In genomic region chr7:140594131-140594691, GRCh38 we compare ENCODE assay signal across 16 cellular contexts. TPM values are rescaled to one million over a fixed set of nuclear protein-coding genes. Genes with fewer than 3 reads are reported as not detected.
A peak's percentile ranks its signal among the peaks of the same experiment; 100 is the strongest.
DNase-seq lines count a peak whose midpoint lies in the region; ATAC-seq and TF ChIP-seq lines count a peak whose summit lies in the region.
"Had no signal": no experiment of that assay in that cellular context is flagged by ENCODE, and none has a peak within 500 bp of the region (broad histone marks: within the 10 kb centered on the region; RNA-seq: fewer than 3 reads in every experiment).

No MANE protein-coding gene starts in this region.

- no peaks in the 10 kb centered on the region for H3K36me3 Mint-ChIP-seq in WTC11
- H3K36me3 Mint-ChIP-seq in neural crest cell (ENCODE audit: low read depth): peaks cover 2% of the 10 kb centered on the region
- H3K36me3 Mint-ChIP-seq: CD14-positive monocyte had no signal

- no peaks in the 10 kb centered on the region for H3K27me3 ChIP-seq in foreskin keratinocyte

- no peak for ATAC-seq in WTC11
- ATAC-seq in left ventricle myocardium superior: peak; percentile 53
- no peak for ATAC-seq in HG03442 (IDR thresholded peaks at IDR 0.05; ENCODE audit: unreplicated experiment)
- no peak for ATAC-seq in GM21381 (IDR thresholded peaks at IDR 0.05; ENCODE audit: unreplicated experiment)
- no peak for ATAC-seq in foreskin keratinocyte
- ATAC-seq: A549, GM23338 had no signal

- POLR2A ChIA-PET in WTC11 (lab: Charles Lee): no interaction called here

- H3K4me1 ChIP-seq in foreskin keratinocyte: no peaks in the 10 kb centered on the region

- intact Hi-C loops in left ventricle myocardium superior (cut with micrococcal nuclease): no loop called here

- no peak overlapping the region for H3K4me3 Mint-ChIP-seq in WTC11
- no peak overlapping the region for H3K4me3 Mint-ChIP-seq in neural crest cell
- H3K4me3 Mint-ChIP-seq: GM23338 had no signal

- H3K4me1 Mint-ChIP-seq in WTC11: peaks cover 14% of the 10 kb centered on the region
- H3K4me1 Mint-ChIP-seq in neural crest cell: no peaks in the 10 kb centered on the region
- H3K4me1 Mint-ChIP-seq: CD14-positive monocyte had no signal

- DNase-seq in ELF-1 (ENCODE audit: low read depth, low spot score) (peak; percentile 37), WTC11 (ENCODE audit: low spot score) (no peak), left ventricle myocardium superior (peak; percentile 61), neural crest cell (ENCODE audit: low read depth, low spot score) (no peak), DMS 273 treated with DMSO at 0.1 percent for 48 hours (lab: John Stamatoyannopoulos, UW) (no peak), foreskin keratinocyte (no peak)
- DNase-seq: KBM-7, NCI-H1092 treated with DMSO at 0.1 percent for 48 hours, NCI-H187, NCI-H446 had no signal

- H3K9me3 Mint-ChIP-seq in WTC11 (no peaks in the 10 kb centered on the region), neural crest cell (no peaks in the 10 kb centered on the region)
- H3K9me3 Mint-ChIP-seq: CD14-positive monocyte, GM23338 had no signal

- H3K27ac Mint-ChIP-seq in WTC11: peak overlapping the region; percentile 71; the same call in 1 of the 2 replicates
- H3K27ac Mint-ChIP-seq in neural crest cell (ENCODE audit: unreplicated experiment): peak overlapping the region; percentile 81
- H3K27ac Mint-ChIP-seq: CD14-positive monocyte, GM23338 had no signal

- CTCF ChIA-PET in WTC11 (lab: Charles Lee): no interaction called here

- H3K27me3 Mint-ChIP-seq in WTC11 (ENCODE audit: low read depth) (no peaks in the 10 kb centered on the region), neural crest cell (ENCODE audit: low read depth) (no peaks in the 10 kb centered on the region)

- H3K27ac ChIP-seq in foreskin keratinocyte: no peak overlapping the region
- H3K27ac ChIP-seq: A549 had no signal

- no peak for TF ChIP-seq CTCF in WTC11 (IDR thresholded peaks at IDR 0.05)
- no peak for TF ChIP-seq CTCF in neural crest cell (conservative IDR thresholded peaks at IDR 0.05)
- no peak for TF ChIP-seq CTCF in foreskin keratinocyte (conservative IDR thresholded peaks at IDR 0.05)

TF ChIP-seq in WTC11, 78 proteins besides CTCF, POLR2A, EP300 and RAD21 (continues in another document):
- no peak for TF ChIP-seq NFYB (CRISPR knock-in tag; conservative IDR thresholded peaks at IDR 0.05; ENCODE audit: low read depth)
- no peak for TF ChIP-seq NFE2L1 (CRISPR knock-in tag; IDR thresholded peaks at IDR 0.05)
- TF ChIP-seq ATF2 (CRISPR knock-in tag; IDR thresholded peaks at IDR 0.05; ENCODE audit: borderline replicate concordance, low read depth): no peak
- no peak for TF ChIP-seq EMX1 (CRISPR knock-in tag; IDR thresholded peaks at IDR 0.05)
- TF ChIP-seq RORB (CRISPR knock-in tag; IDR thresholded peaks at IDR 0.05): no peak
- TF ChIP-seq ATF6 (CRISPR knock-in tag; IDR thresholded peaks at IDR 0.05): no peak
- no peak for TF ChIP-seq SMAD3 (CRISPR knock-in tag; IDR thresholded peaks at IDR 0.05; ENCODE audit: borderline replicate concordance)
- no peak for TF ChIP-seq ATF1 (CRISPR knock-in tag; IDR thresholded peaks at IDR 0.05)
- TF ChIP-seq ZNF425 (CRISPR knock-in tag; conservative IDR thresholded peaks at IDR 0.05): no peak
- no peak for TF ChIP-seq CREB1 (CRISPR knock-in tag; IDR thresholded peaks at IDR 0.05)
- TF ChIP-seq ZBTB21 (CRISPR knock-in tag; IDR thresholded peaks at IDR 0.05; ENCODE audit: borderline replicate concordance): no peak
- no peak for TF ChIP-seq ZNF512 (CRISPR knock-in tag; IDR thresholded peaks at IDR 0.05; ENCODE audit: borderline replicate concordance)
- TF ChIP-seq, protein P1, sequence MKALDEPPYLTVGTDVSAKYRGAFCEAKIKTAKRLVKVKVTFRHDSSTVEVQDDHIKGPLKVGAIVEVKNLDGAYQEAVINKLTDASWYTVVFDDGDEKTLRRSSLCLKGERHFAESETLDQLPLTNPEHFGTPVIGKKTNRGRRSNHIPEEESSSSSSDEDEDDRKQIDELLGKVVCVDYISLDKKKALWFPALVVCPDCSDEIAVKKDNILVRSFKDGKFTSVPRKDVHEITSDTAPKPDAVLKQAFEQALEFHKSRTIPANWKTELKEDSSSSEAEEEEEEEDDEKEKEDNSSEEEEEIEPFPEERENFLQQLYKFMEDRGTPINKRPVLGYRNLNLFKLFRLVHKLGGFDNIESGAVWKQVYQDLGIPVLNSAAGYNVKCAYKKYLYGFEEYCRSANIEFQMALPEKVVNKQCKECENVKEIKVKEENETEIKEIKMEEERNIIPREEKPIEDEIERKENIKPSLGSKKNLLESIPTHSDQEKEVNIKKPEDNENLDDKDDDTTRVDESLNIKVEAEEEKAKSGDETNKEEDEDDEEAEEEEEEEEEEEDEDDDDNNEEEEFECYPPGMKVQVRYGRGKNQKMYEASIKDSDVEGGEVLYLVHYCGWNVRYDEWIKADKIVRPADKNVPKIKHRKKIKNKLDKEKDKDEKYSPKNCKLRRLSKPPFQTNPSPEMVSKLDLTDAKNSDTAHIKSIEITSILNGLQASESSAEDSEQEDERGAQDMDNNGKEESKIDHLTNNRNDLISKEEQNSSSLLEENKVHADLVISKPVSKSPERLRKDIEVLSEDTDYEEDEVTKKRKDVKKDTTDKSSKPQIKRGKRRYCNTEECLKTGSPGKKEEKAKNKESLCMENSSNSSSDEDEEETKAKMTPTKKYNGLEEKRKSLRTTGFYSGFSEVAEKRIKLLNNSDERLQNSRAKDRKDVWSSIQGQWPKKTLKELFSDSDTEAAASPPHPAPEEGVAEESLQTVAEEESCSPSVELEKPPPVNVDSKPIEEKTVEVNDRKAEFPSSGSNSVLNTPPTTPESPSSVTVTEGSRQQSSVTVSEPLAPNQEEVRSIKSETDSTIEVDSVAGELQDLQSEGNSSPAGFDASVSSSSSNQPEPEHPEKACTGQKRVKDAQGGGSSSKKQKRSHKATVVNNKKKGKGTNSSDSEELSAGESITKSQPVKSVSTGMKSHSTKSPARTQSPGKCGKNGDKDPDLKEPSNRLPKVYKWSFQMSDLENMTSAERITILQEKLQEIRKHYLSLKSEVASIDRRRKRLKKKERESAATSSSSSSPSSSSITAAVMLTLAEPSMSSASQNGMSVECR (CRISPR knock-in tag; IDR thresholded peaks at IDR 0.05; ENCODE audit: borderline replicate concordance): no peak

RNA-seq across cellular contexts. Expression of gene DENND2A, which starts 46.4 kb away (rescaled TPM):
- 10.0 to 13.6 TPM (median 12.7 TPM) in 3 replicates for total RNA-seq in WTC11 (2021)
- 14.4 TPM for total RNA-seq in left ventricle myocardium superior
- total RNA-seq in neural crest cell: 29.8 and 33.7 TPM in 2 replicates
- 1.1 and 3.0 TPM in 2 replicates for total RNA-seq in foreskin keratinocyte
- 0.62 and 2.0 TPM in 2 replicates for polyA plus RNA-seq in foreskin keratinocyte
- total RNA-seq: GM12878 had no signal
- polyA plus RNA-seq: CD14-positive monocyte had no signal

Comparison
In these comparisons a context has a peak if more than half of its experiments do, and no peak if none do; other contexts are left out.
1. DNase-seq: peak in ELF-1 (single experiment) and left ventricle myocardium superior (single experiment); none in WTC11 (single experiment), neural crest cell (single experiment), DMS 273 treated with DMSO at 0.1 percent for 48 hours (single experiment) and foreskin keratinocyte (0 of 2).